12 cellular contexts compared by ENCODE assay signal in the genomic region with DNA sequence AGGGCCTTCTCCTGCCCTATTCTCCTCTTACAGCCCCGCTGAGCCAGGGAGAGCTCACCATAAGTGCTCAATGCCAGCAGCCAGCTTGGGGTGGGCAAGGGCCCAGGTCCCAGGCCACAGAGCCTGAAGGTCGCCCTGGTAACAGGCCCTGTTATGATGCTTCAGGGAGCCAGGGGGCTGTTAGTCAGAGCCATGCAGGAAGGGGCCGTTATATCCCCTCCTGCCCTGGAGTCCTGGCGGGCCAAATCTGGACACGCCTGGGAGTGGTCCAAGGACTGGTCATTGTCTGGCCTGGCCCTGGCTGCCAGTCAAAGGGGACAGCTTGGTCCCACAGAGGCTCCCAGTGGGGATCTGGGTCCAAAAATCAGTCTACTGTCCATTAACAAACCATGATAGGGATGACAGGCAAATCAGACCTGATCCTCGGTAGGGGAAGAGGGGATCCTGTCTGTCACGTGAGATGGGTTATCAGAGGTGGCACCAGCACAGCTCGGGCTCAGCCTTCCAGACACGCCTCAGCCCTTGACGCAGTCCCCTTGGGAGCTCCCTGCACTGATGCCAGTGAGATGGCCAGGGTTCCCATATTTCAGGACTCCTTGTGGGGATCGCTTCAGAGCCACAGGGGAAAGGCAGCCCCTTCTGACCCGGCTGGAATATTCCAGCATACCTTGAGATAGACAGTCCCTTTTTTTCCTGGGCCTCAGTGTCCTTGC. TPM values are rescaled to one million over a fixed set of nuclear protein-coding genes. Genes with fewer than 3 reads are reported as not detected.
DNase-seq lines count a peak whose midpoint lies in the region; ATAC-seq, FAIRE-seq and TF ChIP-seq lines count a peak whose summit lies in the region.
"Had no signal": no experiment of that assay in that cellular context is flagged by ENCODE, and none has a peak within 500 bp of the region (broad histone marks: within the 10 kb centered on the region; RNA-seq: fewer than 3 reads in every experiment).

No MANE protein-coding gene starts in this region.

- no peak overlapping the region for H2AK5ac ChIP-seq in H1 (ENCODE audit: low read depth, low read length)

- no peak overlapping the region for H3K23ac ChIP-seq in H1 (ENCODE audit: insufficient read length)

- TF ChIP-seq EP300 in H1 (IDR thresholded peaks at IDR 0.05; ENCODE audit: borderline replicate concordance in 1 of 2, low read depth in 2 of 2, low read length in 2 of 2) (no peak), transverse colon (IDR thresholded peaks at IDR 0.05; ENCODE audit: low read depth) (no peak)

- H3K79me1 ChIP-seq in H1 (ENCODE audit: low read depth, low read length): no peaks in the 10 kb centered on the region

- no peak overlapping the region for H2BK120ac ChIP-seq in H1 (replicated peaks; ENCODE audit: low read depth, low read length)

- CTCF ChIA-PET in H1 (lab: Charles Lee; ENCODE audit: partially characterized antibody): interaction anchor here (1.1 kb wide), 1 partner anchor 23 kb away, joined by 5 read pairs; no protein-coding TSS in a partner anchor

- no peak overlapping the region; the same call in 1 of the 2 replicates for H4K8ac ChIP-seq in H1 (ENCODE audit: extremely low read depth, insufficient read depth, low read length)

- ATAC-seq in left lung (peak; percentile 48), GM21576 (IDR thresholded peaks at IDR 0.05; ENCODE audit: unreplicated experiment) (no peak)
- ATAC-seq in stimulated activated naive CD8-positive, alpha-beta T cell treated with anti-CD3 and anti-CD28 coated beads, Interleukin-15, Interleukin-2, amounts not matched to agents 100 U/mL and 50 U/mL, for 24 hours: no peak

- H4K5ac ChIP-seq in H1 (ENCODE audit: insufficient read length, low read depth, low read length): no peak overlapping the region

- POLR2A ChIA-PET in H1 (lab: Charles Lee; ENCODE audit: partially characterized antibody): no interaction called here

- DNase-seq in RPMI7951 (ENCODE audit: low read depth) (peak; percentile 94), H1 (ENCODE audit: low read depth in 1 of 2, low spot score in 2 of 2) (no peak), left lung (no peak), stromal cell of bone marrow (ENCODE audit: low read depth) (peak; percentile 79), ACHN (no peak), transverse colon (no peak)
- DNase-seq in stimulated activated naive CD8-positive, alpha-beta T cell treated with anti-CD3 and anti-CD28 coated beads, Interleukin-15, Interleukin-2, amounts not matched to agents 100 U/mL and 50 U/mL, for 24 hours: no peak
- DNase-seq: nephron progenitor cell, WERI-Rb-1 had no signal

- TF ChIP-seq POLR2A in H1 (IDR thresholded peaks at IDR 0.05; ENCODE audit: control extremely low read depth in 1 of 2, low read depth in 2 of 2, low read length in 2 of 2) (no peak), transverse colon (IDR thresholded peaks at IDR 0.05) (no peak)

- H4K20me1 ChIP-seq in H1 (replicated peaks in 1 of 2; ENCODE audit: control insufficient read depth in 1 of 2, insufficient read depth in 2 of 2, low read length in 2 of 2): no peaks in the 10 kb centered on the region

- TF ChIP-seq CTCF in H1 (IDR thresholded peaks at IDR 0.05; ENCODE audit: control extremely low read depth in 1 of 3, insufficient read depth in 1 of 3, low read depth in 1 of 3, low read length in 3 of 3) (no peak), left lung (IDR thresholded peaks at IDR 0.05) (no peak), transverse colon (IDR thresholded peaks at IDR 0.05) (no peak)

- no peaks in the 10 kb centered on the region for H3K79me2 ChIP-seq in H1 (ENCODE audit: control insufficient read depth in 1 of 2, insufficient read depth in 2 of 2, low read length in 2 of 2)

- no peak overlapping the region for H3K56ac ChIP-seq in H1 (replicated peaks; ENCODE audit: insufficient read length, low read depth, low read length)

- no peak overlapping the region for H3K4ac ChIP-seq in H1 (replicated peaks; ENCODE audit: insufficient read length, low read depth, low read length)

- H3K23me2 ChIP-seq in H1 (ENCODE audit: low read depth, low read length): 0 out of 2 replicates have a peak, but pooled peaks cover 1% of the 10 kb centered on the region

- no peak overlapping the region for H2AFZ ChIP-seq in H1 (ENCODE audit: low read length)
- H2AFZ ChIP-seq: GM23338 had no signal

- H2BK12ac ChIP-seq in H1 (ENCODE audit: low read depth, low read length): 0 out of 2 replicates have a peak overlapping the region, but pooled peaks have one; percentile 60

- FAIRE-seq in H1 (lab: Jason Lieb, UNC): no peak

- H2BK15ac ChIP-seq in H1 (ENCODE audit: low read length): no peak overlapping the region

- no peak overlapping the region for H4K91ac ChIP-seq in H1 (replicated peaks; ENCODE audit: insufficient read length, low read length)

- no peak overlapping the region for H2BK5ac ChIP-seq in H1 (ENCODE audit: low read depth, low read length)

- H3K9ac ChIP-seq in H1 (replicated peaks in 1 of 4; ENCODE audit: extremely low read depth in 1 of 4, low read depth in 3 of 4, low read length in 3 of 4): no peak overlapping the region

- in situ Hi-C loops in ACHN (cut with HindIII; ENCODE audit: low pct_ligation_motif_present, low pct_unique_long_range_greater_than_20kb, low sequenced_read_pairs) (no loop called here), transverse colon (cut with MboI; ENCODE audit: low pct_ligation_motif_present in 1 of 4, low pct_unique_long_range_greater_than_20kb in 1 of 4, low sequenced_read_pairs in 3 of 4) (no loop called here)

- H3K36me3 ChIP-seq in H1 (ENCODE audit: control insufficient read depth in 2 of 4, insufficient read depth in 4 of 4, low read length in 3 of 4): no peaks in the 10 kb centered on the region
- H3K36me3 ChIP-seq in left lung: no peaks in the 10 kb centered on the region
- H3K36me3 ChIP-seq in transverse colon: no peaks in the 10 kb centered on the region
- H3K36me3 ChIP-seq: WERI-Rb-1 had no signal

- no peak for TF ChIP-seq RAD21 in H1 (IDR thresholded peaks at IDR 0.05 in 1 of 2, conservative IDR thresholded peaks at IDR 0.05 in 1 of 2; ENCODE audit: low read depth in 2 of 2, low read length in 2 of 2)

- peaks cover 0 to 14% (median 8%) of the 10 kb centered on the region in 4 experiments; a peak in 6 of 7 replicates for H3K4me1 ChIP-seq in H1 (replicated peaks in 1 of 4; ENCODE audit: control insufficient read depth in 3 of 4, insufficient read depth in 4 of 4, low read length in 3 of 4)
- H3K4me1 ChIP-seq in left lung: peaks cover 0 to 5% of the 10 kb centered on the region in 2 donors
- H3K4me1 ChIP-seq in transverse colon: peaks cover 0 to 16% (median 13%) of the 10 kb centered on the region in 4 donors

- no peaks in the 10 kb centered on the region for H3K27me3 ChIP-seq in H1 (replicated peaks in 1 of 4; ENCODE audit: control insufficient read depth in 3 of 4, extremely low read depth in 1 of 4, insufficient read depth in 3 of 4, low read length in 3 of 4)
- no peaks in the 10 kb centered on the region for H3K27me3 ChIP-seq in left lung
- no peaks in the 10 kb centered on the region for H3K27me3 ChIP-seq in transverse colon

- no peak overlapping the region for H3K4me2 ChIP-seq in H1 (ENCODE audit: insufficient read depth in 1 of 2, low read depth in 2 of 2, low read length in 2 of 2)
- H3K4me2 ChIP-seq: GM23338 had no signal

- intact Hi-C loops in left lung (cut with DNase I) (no loop called here), transverse colon (cut with DNase I; ENCODE audit: low total_unique reads) (no loop called here)

- no peak overlapping the region for H3K18ac ChIP-seq in H1 (ENCODE audit: extremely low read depth, low read length)

- H3K27ac ChIP-seq in H1 (ENCODE audit: low read depth, low read length): no peak overlapping the region
- H3K27ac ChIP-seq in left lung: peak overlapping the region; percentile 53 to 74
- H3K27ac ChIP-seq in transverse colon: peak overlapping the region in 2 of 4 donors; percentile 5 to 21
- H3K27ac ChIP-seq: epithelial cell of prostate, WERI-Rb-1 had no signal

- no peak overlapping the region for H3K14ac ChIP-seq in H1 (ENCODE audit: insufficient read length)

- 92% methylated on average over 12 of the region's 12 CpGs; no CpG with 5 or more reads in 1 of the 2 experiments for WGBS in H1 (ENCODE audit: extremely low coverage in 1 of 2, insufficient coverage in 1 of 2, insufficient read length in 1 of 2, insufficient replicate concordance in 2 of 2, low coverage in 1 of 2, low lambda C conversion rate in 2 of 2, missing lambda C conversion rate in 1 of 2), 2 experiments
- 75% methylated on average over 12 of the region's 12 CpGs; no CpG with 5 or more reads in 1 of the 2 donors for WGBS in transverse colon (ENCODE audit: low coverage in 1 of 2), 2 donors

- no peak overlapping the region for H2BK20ac ChIP-seq in H1 (ENCODE audit: low read length)

- H3K4me3 ChIP-seq in H1 (ENCODE audit: extremely low read depth in 1 of 4, insufficient read depth in 2 of 4, low read depth in 3 of 4, low read length in 4 of 4) (no peak overlapping the region), left lung (no peak overlapping the region), transverse colon (no peak overlapping the region)
- H3K4me3 ChIP-seq: GM23338 had no signal

- peaks cover 2% of the 10 kb centered on the region in 2 experiments; a peak in 1 of 4 replicates for H3K9me3 ChIP-seq in H1 (ENCODE audit: insufficient read depth in 2 of 2, low read depth in 1 of 2, low read length in 1 of 2)
- H3K9me3 ChIP-seq in left lung: no peaks in the 10 kb centered on the region
- no peaks in the 10 kb centered on the region for H3K9me3 ChIP-seq in transverse colon

TF ChIP-seq in H1, 55 proteins besides CTCF, POLR2A, EP300 and RAD21:
- no peak for TF ChIP-seq KDM1A (IDR thresholded peaks at IDR 0.05; ENCODE audit: borderline replicate concordance, low read length)
- TF ChIP-seq HDAC2 (IDR thresholded peaks at IDR 0.05; ENCODE audit: borderline replicate concordance in 1 of 2, low read depth in 2 of 2, low read length in 2 of 2): no peak
- no peak for TF ChIP-seq EGR1 (IDR thresholded peaks at IDR 0.05; ENCODE audit: borderline replicate concordance, low read depth, low read length)

RNA-seq across cellular contexts. Expression of a gene that starts 55.9 kb away (rescaled TPM):
- 13.4 and 13.6 TPM in 2 replicates for total RNA-seq in RPMI7951 (2014; rRNA removed; shearing (Covaris generic))
- 0.44 and 0.99 TPM in 2 replicates for total RNA-seq in H1 (2021; fragmentation: NEBNext Ultra II Directional; extraction: Animal tissue kit (Norgen Biotek cat#: 25700))
- polyA plus RNA-seq in H1 (2011; rRNA removed): 1.9 and 2.0 TPM in 2 replicates
- polyA plus RNA-seq in H1 (2011; cell fraction: cytosol; rRNA removed): 1.0 TPM
- polyA plus RNA-seq in H1 (2011; cell fraction: nucleus; rRNA removed): 0.88 TPM
- 1.0 to 3.3 TPM (median 1.7 TPM) in 4 replicates for polyA plus RNA-seq in H1 (2012, experiment 1 of 2)
- polyA plus RNA-seq in H1 (2012, experiment 2 of 2): 1.0 TPM
- 1.1 TPM for polyA plus RNA-seq in H1 (2013, experiment 1 of 2)
- polyA plus RNA-seq in H1 (2013, experiment 2 of 2): 1.2 TPM
- polyA minus RNA-seq in H1 (2011; rRNA and poly(A)+ RNA removed): 0.95 and 1.2 TPM in 2 replicates
- 1.2 TPM for polyA minus RNA-seq in H1 (2011; cell fraction: cytosol; rRNA and poly(A)+ RNA removed)
- polyA minus RNA-seq in H1 (2011; cell fraction: nucleus; rRNA and poly(A)+ RNA removed): 0.50 TPM
- 10 to 100 TPM; 38.7 to 66.8 TPM for total RNA-seq in left lung
- 10 to 100 TPM in 1 of 4 donors, 1 to 10 TPM in 3; 5.1 to 11.5 (median 9.1) TPM for total RNA-seq in transverse colon

Comparison
In these comparisons a context has a peak if more than half of its experiments do, and no peak if none do; other contexts are left out.
1. DNase-seq: peak in RPMI7951 (single experiment) and stromal cell of bone marrow (single experiment); none in H1 (0 of 2), left lung (0 of 2), ACHN (single experiment), transverse colon (single experiment) and stimulated activated naive CD8-positive, alpha-beta T cell treated with anti-CD3 and anti-CD28 coated beads, Interleukin-15, Interleukin-2, amounts not matched to agents 100 U/mL and 50 U/mL, for 24 hours (single experiment).